In the genomic region with DNA sequence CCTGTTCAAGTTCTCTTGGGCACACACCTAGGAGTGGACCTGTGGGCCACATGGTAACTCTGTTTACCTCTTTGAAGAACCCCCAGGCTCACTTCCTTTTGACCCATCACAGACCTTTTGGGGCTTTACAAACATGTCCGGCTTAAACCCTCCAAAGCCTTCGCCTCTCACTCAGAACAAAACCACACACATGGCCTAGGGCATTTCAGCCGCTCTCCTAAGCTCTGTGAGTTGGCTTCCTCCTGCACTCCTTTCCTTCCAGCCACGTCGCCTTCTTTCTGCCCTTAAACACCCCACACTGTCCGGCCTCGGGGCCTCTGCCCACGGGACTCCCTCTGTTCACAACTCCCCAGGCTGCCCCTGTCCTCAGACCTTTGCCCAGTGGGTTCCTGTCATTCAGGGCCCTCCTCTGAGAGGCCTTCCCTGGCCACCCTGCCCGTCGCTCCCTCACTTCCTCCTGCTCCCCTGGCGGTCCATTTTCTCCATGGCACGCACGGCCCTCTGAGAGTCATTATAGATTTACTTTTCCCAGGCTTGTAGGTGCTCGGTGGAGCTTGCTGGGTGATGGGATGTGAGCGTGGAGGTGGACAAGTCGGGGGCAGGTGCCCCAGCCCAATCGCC, we compare ENCODE assay signal across 1 cellular context.
TF ChIP-seq lines count a peak whose summit lies in the region.

No MANE protein-coding gene starts in this region.

TF ChIP-seq in GM23338, 12 proteins besides CTCF, POLR2A, EP300 and RAD21 (continued from another document):
- TF ChIP-seq, protein P1, sequence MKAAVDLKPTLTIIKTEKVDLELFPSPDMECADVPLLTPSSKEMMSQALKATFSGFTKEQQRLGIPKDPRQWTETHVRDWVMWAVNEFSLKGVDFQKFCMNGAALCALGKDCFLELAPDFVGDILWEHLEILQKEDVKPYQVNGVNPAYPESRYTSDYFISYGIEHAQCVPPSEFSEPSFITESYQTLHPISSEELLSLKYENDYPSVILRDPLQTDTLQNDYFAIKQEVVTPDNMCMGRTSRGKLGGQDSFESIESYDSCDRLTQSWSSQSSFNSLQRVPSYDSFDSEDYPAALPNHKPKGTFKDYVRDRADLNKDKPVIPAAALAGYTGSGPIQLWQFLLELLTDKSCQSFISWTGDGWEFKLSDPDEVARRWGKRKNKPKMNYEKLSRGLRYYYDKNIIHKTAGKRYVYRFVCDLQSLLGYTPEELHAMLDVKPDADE (IDR thresholded peaks at IDR 0.05): no peak
- TF ChIP-seq NANOG (IDR thresholded peaks at IDR 0.05; ENCODE audit: borderline replicate concordance): no peak
